ENCODE assay signal across 1 cellular context in genomic region chr4:166172619-166173018, GRCh38.
TF ChIP-seq lines count a peak whose summit lies in the region.

No MANE protein-coding gene starts in this region.

TF ChIP-seq in SK-N-SH, 30 proteins besides CTCF, POLR2A, EP300 and RAD21 (continued from another document):
- TF ChIP-seq TAF1 (IDR thresholded peaks at IDR 0.05; ENCODE audit: borderline replicate concordance, low read depth, low read length), result no peak
TF ChIP-seq in SK-N-SH: peak in this region for 0.
